Comparison of ENCODE assay signal across 10 cellular contexts in the genomic region with DNA sequence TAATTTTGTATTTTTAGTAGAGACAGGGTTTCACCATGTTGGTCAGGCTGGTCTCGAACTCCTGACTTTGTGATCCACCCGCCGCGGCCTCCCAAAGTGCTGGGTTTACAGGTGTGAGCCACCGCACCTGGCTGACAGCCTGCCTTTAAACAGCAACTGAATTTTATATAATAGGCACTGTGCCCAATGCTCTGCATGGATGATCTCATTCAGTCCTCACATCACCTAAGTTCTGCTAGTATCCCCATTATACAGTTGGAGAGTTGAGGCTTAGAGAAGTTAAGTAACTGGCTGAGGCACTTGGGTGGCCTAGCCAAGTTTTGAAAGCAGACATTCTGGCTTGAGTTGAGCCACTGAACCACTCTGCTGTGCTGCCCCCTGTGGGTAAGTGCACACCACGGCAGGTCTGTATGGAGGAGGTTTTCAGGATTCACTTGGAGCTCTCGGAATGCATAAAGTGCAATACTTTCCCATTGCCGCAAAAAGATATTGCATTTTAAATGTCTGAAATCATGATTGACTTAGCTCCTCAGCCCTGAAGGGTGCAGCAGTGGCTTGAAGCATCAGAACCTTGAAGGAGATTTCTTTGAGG.
DNase-seq lines count a peak whose midpoint lies in the region; ATAC-seq and TF ChIP-seq lines count a peak whose summit lies in the region.
"Had no signal": no experiment of that assay in that cellular context is flagged by ENCODE, and none has a peak within 500 bp of the region (broad histone marks: within the 10 kb centered on the region; RNA-seq: fewer than 3 reads in every experiment).

No MANE protein-coding gene starts in this region.

- TF ChIP-seq CTCF in left ventricle myocardium inferior (IDR thresholded peaks at IDR 0.05; ENCODE audit: borderline replicate concordance) (peak; percentile 48), PC-9 (conservative IDR thresholded peaks at IDR 0.05) (peak; percentile 79), fibroblast of the aortic adventitia (IDR thresholded peaks at IDR 0.05; ENCODE audit: insufficient read depth, low read length) (peak; percentile 56), gastroesophageal sphincter (IDR thresholded peaks at IDR 0.05) (no peak)

- no peaks in the 10 kb centered on the region for H4K20me1 ChIP-seq in PC-9 (ENCODE audit: insufficient read depth)

- H3K4me2 ChIP-seq in PC-9 = no peak overlapping the region

- WGBS in gastroesophageal sphincter (ENCODE audit: low coverage in 1 of 2), 2 donors = 92% methylated on average over 5 of the region's 8 CpGs; no CpG with 5 or more reads in 1 of the 2 donors

- no TSS peak for BruUV-seq in PC-9 (replicated peaks; lab: Mats Ljungman, UMichigan)

- TF ChIP-seq EP300 in gastroesophageal sphincter (IDR thresholded peaks at IDR 0.05) = no peak

- POLR2A ChIA-PET in PC-9 (lab: Charles Lee; ENCODE audit: unreplicated experiment) = no interaction called here
- POLR2A ChIA-PET in CD8-positive, alpha-beta memory T cell (lab: Charles Lee) = no interaction called here

- H3K9me3 Mint-ChIP-seq in CD8-positive, alpha-beta memory T cell = peaks cover 0 to 5% (median 4%) of the 10 kb centered on the region in 5 donors

- CTCF ChIA-PET in PC-9 (lab: Charles Lee) = interaction anchor here (0.6 to 2.0 kb wide), 3 partner anchors 71 to 394 kb away, joined by 3 to 17 read pairs (median 4); a partner anchor contains a TSS
- CTCF ChIA-PET in CD8-positive, alpha-beta memory T cell (lab: Charles Lee) = no interaction called here

- no peaks in the 10 kb centered on the region for H3K79me2 ChIP-seq in PC-9 (ENCODE audit: low read depth)

- H3K27ac Mint-ChIP-seq in CD8-positive, alpha-beta memory T cell = no peak overlapping the region

- H3K4me1 ChIP-seq in left ventricle myocardium inferior (peaks cover 9% of the 10 kb centered on the region), PC-9 (replicated peaks; ENCODE audit: insufficient read depth) (no peaks in the 10 kb centered on the region), gastroesophageal sphincter (no peaks in the 10 kb centered on the region)
- no peaks in the 10 kb centered on the region for H3K4me1 ChIP-seq in CD8-positive, alpha-beta memory T cell (ENCODE audit: insufficient read depth, low read length)

- peaks cover 10 to 19% of the 10 kb centered on the region in 2 donors for H3K27me3 Mint-ChIP-seq in CD8-positive, alpha-beta memory T cell

- H3K4me3 Mint-ChIP-seq in CD8-positive, alpha-beta memory T cell = no peak overlapping the region

- no peak overlapping the region for H2AFZ ChIP-seq in PC-9

- no peaks in the 10 kb centered on the region for H3K4me1 Mint-ChIP-seq in CD8-positive, alpha-beta memory T cell

- ATAC-seq in Right ventricle myocardium superior (ENCODE audit: poor library complexity) = no peak
- no peak for ATAC-seq in gastroesophageal sphincter

- no peak overlapping the region for H3K27ac ChIP-seq in left ventricle myocardium inferior (replicated peaks)
- no peak overlapping the region for H3K27ac ChIP-seq in PC-9
- H3K27ac ChIP-seq in gastroesophageal sphincter = no peak overlapping the region
- no peak overlapping the region for H3K27ac ChIP-seq in CD8-positive, alpha-beta memory T cell (ENCODE audit: low read depth, low read length)

- intact Hi-C loops in left ventricle myocardium inferior (cut with micrococcal nuclease) (no loop called here), Right ventricle myocardium superior (cut with DNase I) (no loop called here), PC-9 (cut with micrococcal nuclease; ENCODE audit: unreplicated experiment) (loop anchor here (1.0 to 10.0 kb wide), 4 partner anchors 201 to 440 kb away; no protein-coding TSS in a partner anchor)

- H3K36me3 ChIP-seq in left ventricle myocardium inferior (no peaks in the 10 kb centered on the region), PC-9 (ENCODE audit: low read depth) (no peaks in the 10 kb centered on the region), gastroesophageal sphincter (no peaks in the 10 kb centered on the region), MG63 (no peaks in the 10 kb centered on the region)
- H3K36me3 ChIP-seq in CD8-positive, alpha-beta memory T cell (ENCODE audit: insufficient read depth, low read length) = no peaks in the 10 kb centered on the region

- H3K9me3 ChIP-seq in left ventricle myocardium inferior (replicated peaks) = peaks cover 14% of the 10 kb centered on the region
- H3K9me3 ChIP-seq in PC-9 (ENCODE audit: insufficient read depth, low read depth) = no peaks in the 10 kb centered on the region
- H3K9me3 ChIP-seq in gastroesophageal sphincter = peaks cover 0 to 8% (median 0%) of the 10 kb centered on the region in 3 donors
- H3K9me3 ChIP-seq in CD8-positive, alpha-beta memory T cell (ENCODE audit: low read length) = no peaks in the 10 kb centered on the region
- no peaks in the 10 kb centered on the region for H3K9me3 ChIP-seq in MG63

- H3K27me3 ChIP-seq in left ventricle myocardium inferior (ENCODE audit: low read depth) = peaks cover 16% of the 10 kb centered on the region
- no peaks in the 10 kb centered on the region for H3K27me3 ChIP-seq in PC-9 (ENCODE audit: insufficient read depth, low read depth)
- H3K27me3 ChIP-seq in gastroesophageal sphincter = no peaks in the 10 kb centered on the region
- H3K27me3 ChIP-seq in CD8-positive, alpha-beta memory T cell (ENCODE audit: insufficient read depth, low read length, poor library complexity, severe bottlenecking) = no peaks in the 10 kb centered on the region
- H3K27me3 ChIP-seq in MG63 = no peaks in the 10 kb centered on the region

- TF ChIP-seq POLR2A in gastroesophageal sphincter (IDR thresholded peaks at IDR 0.05) = no peak

- H3K4me3 ChIP-seq in left ventricle myocardium inferior (no peak overlapping the region), PC-9 (no peak overlapping the region), fibroblast of the aortic adventitia (ENCODE audit: low read depth, low read length) (no peak overlapping the region), gastroesophageal sphincter (no peak overlapping the region), MG63 (no peak overlapping the region)
- H3K4me3 ChIP-seq in CD8-positive, alpha-beta memory T cell (ENCODE audit: low read length) = no peak overlapping the region
- H3K4me3 ChIP-seq: skin epidermis had no signal

- peaks cover 0 to 4% (median 0%) of the 10 kb centered on the region in 3 donors for H3K36me3 Mint-ChIP-seq in CD8-positive, alpha-beta memory T cell

- no peaks in the 10 kb centered on the region for H3F3A ChIP-seq in PC-9 (ENCODE audit: insufficient read depth, low read depth)

- no peaks in the 10 kb centered on the region for H3K9me2 ChIP-seq in PC-9 (ENCODE audit: insufficient read depth)

- DNase-seq in left ventricle myocardium inferior (no peak), Right ventricle myocardium superior (no peak), PC-9 (peak; percentile 42 to 46), fibroblast of the aortic adventitia (ENCODE audit: low read depth) (peak; percentile 49), RKO (ENCODE audit: low spot score) (no peak), MG63 (no peak)
- no peak for DNase-seq in CD8-positive, alpha-beta memory T cell
- DNase-seq: NCI-H1105 treated with DMSO at 0.1 percent for 48 hours had no signal

Comparison
In these comparisons a context has a peak if more than half of its experiments do, and no peak if none do; other contexts are left out.
1. DNase-seq: peak in PC-9 (2 of 2) and fibroblast of the aortic adventitia (single experiment); none in left ventricle myocardium inferior (single experiment), Right ventricle myocardium superior (single experiment), RKO (single experiment), CD8-positive, alpha-beta memory T cell (0 of 5) and MG63 (single experiment).
2. CTCF ChIP-seq: peak in left ventricle myocardium inferior (single experiment), PC-9 (single experiment) and fibroblast of the aortic adventitia (single experiment); none in gastroesophageal sphincter (0 of 4).